ENCODE assay signal across 8 cellular contexts in the genomic region with DNA sequence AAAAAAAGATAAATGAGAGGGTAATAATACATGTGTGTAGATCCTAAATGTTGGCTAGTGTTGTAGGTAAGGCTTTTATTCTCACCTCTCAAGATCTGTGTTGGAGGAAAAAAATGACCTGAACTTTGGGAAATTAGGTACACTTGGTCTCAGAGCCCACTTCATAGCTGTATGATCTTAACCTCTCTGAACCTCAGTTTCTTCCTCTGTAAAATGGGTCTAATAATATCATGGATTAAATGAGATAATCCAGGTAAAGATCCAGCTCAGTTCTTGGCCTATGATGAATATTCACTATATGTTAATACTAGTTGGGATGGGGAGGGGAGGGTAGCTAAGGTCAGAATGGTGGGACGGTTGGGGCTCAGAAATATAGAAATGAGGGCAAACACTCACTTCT.
"Had no signal": no experiment of that assay in that cellular context is flagged by ENCODE, and none has a peak within 500 bp of the region (broad histone marks: within the 10 kb centered on the region; RNA-seq: fewer than 3 reads in every experiment).

No MANE protein-coding gene starts in this region.

- H3K4me3 ChIP-seq: GM12878 had no signal

- FAIRE-seq: G401.6, GM12878, GM12891, GM12892, GM18507, GM19239 had no signal

- ATAC-seq: GM12878 had no signal

- DNase-seq: GDM1, GF-D8 had no signal
